28 cellular contexts compared by ENCODE assay signal in the genomic region with DNA sequence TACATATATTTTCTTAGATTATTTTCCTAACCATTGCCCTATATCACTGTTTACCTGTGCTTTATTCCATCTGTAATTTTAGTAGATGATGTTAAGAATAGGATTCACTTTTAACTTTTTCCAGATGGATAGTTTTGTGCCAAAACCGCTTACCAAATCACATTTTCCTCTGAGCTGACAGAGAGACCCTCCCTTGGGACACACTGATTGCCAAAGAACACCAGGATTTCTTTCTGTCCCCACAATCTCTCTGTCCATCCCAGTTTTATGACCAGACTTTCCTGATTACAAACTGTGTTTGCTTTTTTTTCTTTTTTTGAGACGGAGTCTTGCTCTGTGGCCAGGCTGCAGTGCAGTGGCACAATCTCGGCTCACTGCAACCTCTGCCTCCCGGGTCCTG.
"Had no signal": no experiment of that assay in that cellular context is flagged by ENCODE, and none has a peak within 500 bp of the region (broad histone marks: within the 10 kb centered on the region; RNA-seq: fewer than 3 reads in every experiment).

No MANE protein-coding gene starts in this region.

- DNase-seq: activated B cell treated with CpG ODN at 0.5 μM for 24 hours; activated CD4-positive, alpha-beta T cell treated with anti-CD3 and anti-CD28 coated beads for 36 hours; activated CD4-positive, alpha-beta T cell treated with anti-CD3 and anti-CD28 coated beads, Interleukin-2, amount 50 U/mL, for 4 hours; activated CD8-positive, alpha-beta memory T cell treated with anti-CD3 and anti-CD28 coated beads, Interleukin-2, amount 50 U/mL, for 48 hours; activated naive CD4-positive, alpha-beta T cell treated with Interleukin-2 at 50 U/mL for 16 hours; activated naive CD8-positive, alpha-beta T cell treated with anti-CD3 and anti-CD28 coated beads for 36 hours; activated T-cell treated with anti-CD3 and anti-CD28 coated beads, Interleukin-2, amount 50 U/mL, for 4 hours; amygdala; effector CD4-positive, alpha-beta T cell; erythroblast; heart left ventricle; islet precursor cell; left cardiac atrium; mucosa of descending colon; nucleus accumbens; posterior cingulate gyrus; right lobe of liver; small intestine; stimulated activated CD4-positive, alpha-beta T cell treated with anti-CD3 and anti-CD28 coated beads, Interleukin-15, amount 100 ng/mL, for 24 hours; stomach; T1000; transverse colon; uterus had no signal

- ATAC-seq: activated CD4-positive, alpha-beta T cell treated with anti-CD3 and anti-CD28 coated beads for 36 hours; activated T-cell treated with anti-CD3 and anti-CD28 coated beads, Interleukin-2, amount 50 U/mL, for 4 hours; gastroesophageal sphincter; heart left ventricle; left cardiac atrium; mucosa of descending colon; right lobe of liver; stimulated activated memory B cell treated with anti-CD40 and anti-IgM and Interleukin-4, amounts not matched to agents 10 μg/mL and 1 μg/mL and 100 μg/mL, for 72 hours had no signal

- H3K27me3 ChIP-seq: cardiac muscle cell, heart left ventricle, right lobe of liver, transverse colon, uterus had no signal

- H3K36me3 Mint-ChIP-seq: activated naive CD8-positive, alpha-beta T cell treated with anti-CD3 and anti-CD28 coated beads for 36 hours; memory B cell; stimulated activated memory B cell treated with anti-CD40 and anti-IgM and Interleukin-4, amounts not matched to agents 10 μg/mL and 1 μg/mL and 100 μg/mL, for 72 hours had no signal

- H3K4me1 ChIP-seq: gastroesophageal sphincter, right lobe of liver, stomach, uterus had no signal

- H3K9me3 Mint-ChIP-seq: activated naive CD8-positive, alpha-beta T cell treated with anti-CD3 and anti-CD28 coated beads for 36 hours; activated T-cell treated with anti-CD3 and anti-CD28 coated beads, Interleukin-2, amount 50 U/mL, for 4 hours; T-helper 1 cell treated with Interleukin-12 subunit alpha and Interleukin-12 subunit beta and Interleukin-4 antibody, amounts not matched to agents 30 μg/mL and 1 μg/mL, for 36 hours had no signal

- H3K4me1 Mint-ChIP-seq: activated B cell treated with CpG ODN at 0.5 μM for 24 hours; activated CD4-positive, alpha-beta T cell treated with anti-CD3 and anti-CD28 coated beads for 36 hours; activated naive CD8-positive, alpha-beta T cell treated with anti-CD3 and anti-CD28 coated beads for 36 hours; memory B cell; stimulated activated memory B cell treated with anti-CD40 and anti-IgM and Interleukin-4, amounts not matched to agents 10 μg/mL and 1 μg/mL and 100 μg/mL, for 72 hours had no signal

- H3K4me3 ChIP-seq: cardiac muscle cell, gastroesophageal sphincter, heart left ventricle, mucosa of descending colon, right lobe of liver, stomach, transverse colon, uterus had no signal

- H3K27ac Mint-ChIP-seq: activated B cell treated with CpG ODN at 0.5 μM for 24 hours; activated CD4-positive, alpha-beta T cell treated with anti-CD3 and anti-CD28 coated beads for 36 hours; activated naive CD8-positive, alpha-beta T cell treated with anti-CD3 and anti-CD28 coated beads for 36 hours; memory B cell; stimulated activated memory B cell treated with anti-CD40 and anti-IgM and Interleukin-4, amounts not matched to agents 10 μg/mL and 1 μg/mL and 100 μg/mL, for 72 hours; T-helper 1 cell treated with Interleukin-12 subunit alpha and Interleukin-12 subunit beta and Interleukin-4 antibody, amounts not matched to agents 30 μg/mL and 1 μg/mL, for 36 hours had no signal

- H3K9me3 ChIP-seq: gastroesophageal sphincter, heart left ventricle, mucosa of descending colon, right lobe of liver, stomach, transverse colon, uterus had no signal

- H3K4me3 Mint-ChIP-seq: activated B cell treated with CpG ODN at 0.5 μM for 24 hours; activated CD4-positive, alpha-beta T cell treated with anti-CD3 and anti-CD28 coated beads for 36 hours; activated naive CD8-positive, alpha-beta T cell treated with anti-CD3 and anti-CD28 coated beads for 36 hours; activated T-cell treated with anti-CD3 and anti-CD28 coated beads, Interleukin-2, amount 50 U/mL, for 4 hours; memory B cell; stimulated activated memory B cell treated with anti-CD40 and anti-IgM and Interleukin-4, amounts not matched to agents 10 μg/mL and 1 μg/mL and 100 μg/mL, for 72 hours; T-helper 1 cell treated with Interleukin-12 subunit alpha and Interleukin-12 subunit beta and Interleukin-4 antibody, amounts not matched to agents 30 μg/mL and 1 μg/mL, for 36 hours had no signal

- H3K36me3 ChIP-seq: cardiac muscle cell, gastroesophageal sphincter, heart left ventricle, right lobe of liver, stomach, transverse colon, uterus had no signal

- H3K27me3 Mint-ChIP-seq: activated B cell treated with CpG ODN at 0.5 μM for 24 hours, memory B cell had no signal

- H3K27ac ChIP-seq: cardiac muscle cell, gastroesophageal sphincter, heart left ventricle, right lobe of liver, stomach, transverse colon, uterus had no signal
